4 cellular contexts compared by ENCODE assay signal in the genomic region with DNA sequence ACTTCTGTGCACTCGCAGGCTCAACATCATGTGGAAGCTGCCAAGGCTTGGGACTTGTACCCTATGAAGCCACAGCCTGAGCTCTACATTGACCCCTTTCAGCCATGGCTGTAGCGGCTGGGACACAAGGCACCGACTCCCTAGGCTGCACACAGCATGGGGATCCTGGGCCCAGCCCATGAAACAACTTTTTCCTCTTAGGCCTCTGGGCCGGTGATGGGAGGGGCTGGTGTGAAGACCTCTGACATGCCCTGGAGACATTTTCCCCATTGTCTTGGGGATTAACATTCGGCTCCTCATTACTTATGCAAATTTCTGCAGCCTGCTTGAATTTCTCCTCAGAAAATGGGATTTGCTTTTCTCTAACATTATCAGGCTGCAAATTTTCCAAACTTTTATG. TPM values are rescaled to one million over a fixed set of nuclear protein-coding genes. Genes with fewer than 3 reads are reported as not detected.
DNase-seq lines count a peak whose midpoint lies in the region; TF ChIP-seq lines count a peak whose summit lies in the region.
"Not testable (repeated sequence)": the region's sequence is repeated elsewhere in the genome, so short reads cannot be mapped to it uniquely, and the experiment has no call there.

No MANE protein-coding gene starts in this region.

- not testable (repeated sequence) for H2BK15ac ChIP-seq in mesendoderm (replicated peaks; ENCODE audit: low read depth)

- H3K18ac ChIP-seq in mesendoderm (ENCODE audit: low read length) = not testable (repeated sequence)

- H3K79me2 ChIP-seq in mesendoderm (ENCODE audit: control insufficient read depth, insufficient read depth, low read length) = not testable (repeated sequence)

- not testable (repeated sequence) for H3K27ac Mint-ChIP-seq in endodermal cell

- H3K23ac ChIP-seq in mesendoderm (ENCODE audit: low read length) = not testable (repeated sequence)

- peak; percentile 53 for DNase-seq in ELF-1 (ENCODE audit: low read depth, low spot score)
- peak; percentile 1 for DNase-seq in NT2/D1 (ENCODE audit: low read depth, low spot score)
- peak; percentile 48 for DNase-seq in endodermal cell
- DNase-seq in mesendoderm = peak; percentile 37

- not testable (repeated sequence) for H3K27ac ChIP-seq in endodermal cell (ENCODE audit: low read depth, low read length); mesendoderm (ENCODE audit: low read depth, low read length)

- peaks cover 59% of the 10 kb centered on the region for H3K9me3 Mint-ChIP-seq in endodermal cell

- not testable (repeated sequence) for H3K4ac ChIP-seq in mesendoderm (ENCODE audit: low read depth, low read length)

- not testable (repeated sequence) for H3K4me1 ChIP-seq in NT2/D1 (ENCODE audit: insufficient read depth, insufficient read length); endodermal cell (ENCODE audit: control insufficient read depth, insufficient read depth, low read length); mesendoderm (ENCODE audit: control insufficient read depth, low read depth, low read length)

- not testable (repeated sequence) for H3K9ac ChIP-seq in NT2/D1 (ENCODE audit: insufficient read length, low read depth); endodermal cell (ENCODE audit: extremely low read depth, low read length, poor library complexity, severe bottlenecking); mesendoderm (ENCODE audit: low read length)

- H2BK120ac ChIP-seq in mesendoderm (ENCODE audit: low read depth, low read length) = not testable (repeated sequence)

- H2BK5ac ChIP-seq in mesendoderm (ENCODE audit: low read length) = not testable (repeated sequence)

- WGBS in endodermal cell (ENCODE audit: insufficient coverage in 1 of 2, insufficient read length in 1 of 2), 2 experiments = 84% methylated on average over 5 of the region's 5 CpGs; no CpG with 5 or more reads in 1 of the 2 experiments
- WGBS in mesendoderm (ENCODE audit: extremely low coverage, insufficient coverage, low lambda C conversion rate) = no CpG with 5 or more reads among the region's 5 CpGs

- H3K27me3 Mint-ChIP-seq in endodermal cell (ENCODE audit: insufficient read depth) = peaks cover 18% of the 10 kb centered on the region

- H3K4me2 ChIP-seq in mesendoderm (ENCODE audit: low read length) = not testable (repeated sequence)

- not testable (repeated sequence) for TF ChIP-seq CTCF in endodermal cell (conservative IDR thresholded peaks at IDR 0.05)

- not testable (repeated sequence) for H4K8ac ChIP-seq in mesendoderm (ENCODE audit: low read depth, low read length)

- not testable (repeated sequence) for H4K5ac ChIP-seq in mesendoderm (ENCODE audit: low read length)

- not testable (repeated sequence) for H3K36me3 ChIP-seq in NT2/D1 (ENCODE audit: insufficient read depth, insufficient read length, low read length); endodermal cell (ENCODE audit: control insufficient read depth, insufficient read depth, low read length); mesendoderm (ENCODE audit: control insufficient read depth, insufficient read depth, low read length)

- not testable (repeated sequence) for H3K36me3 Mint-ChIP-seq in endodermal cell (ENCODE audit: low read depth)

- H2AK5ac ChIP-seq in mesendoderm (ENCODE audit: low read length) = not testable (repeated sequence)

- H3K4me1 Mint-ChIP-seq in endodermal cell = not testable (repeated sequence)

- H3K27me3 ChIP-seq in NT2/D1 (ENCODE audit: insufficient read depth, insufficient read length); endodermal cell (ENCODE audit: control insufficient read depth, insufficient read depth, low read length, poor library complexity, severe bottlenecking); mesendoderm (ENCODE audit: insufficient read depth, low read length, poor library complexity): not testable (repeated sequence)

- H3K4me3 ChIP-seq in NT2/D1 (ENCODE audit: insufficient read length, low read depth); endodermal cell (ENCODE audit: low read length); mesendoderm (ENCODE audit: low read length): not testable (repeated sequence)

- H3K56ac ChIP-seq in mesendoderm (ENCODE audit: low read length) = not testable (repeated sequence)

- not testable (repeated sequence) for H3K9me3 ChIP-seq in NT2/D1 (ENCODE audit: insufficient read depth, low read length); endodermal cell (ENCODE audit: control insufficient read depth, low read length)

- not testable (repeated sequence) for H3K79me1 ChIP-seq in mesendoderm (ENCODE audit: low read length)

- H3K4me3 Mint-ChIP-seq in endodermal cell = not testable (repeated sequence)

RNA-seq across cellular contexts. Expression of gene F8A1, which starts 38.6 kb away (rescaled TPM):
- 10 to 100 TPM; 23.2 to 27.7 TPM for total RNA-seq in endodermal cell
- 17.6 TPM for polyA plus RNA-seq in endodermal cell (2013, experiment 1 of 2)
- polyA plus RNA-seq in endodermal cell (2013, experiment 2 of 2) = 16.6 TPM
- polyA plus RNA-seq in mesendoderm (2013, experiment 1 of 2) = 33.4 TPM
- polyA plus RNA-seq in mesendoderm (2013, experiment 2 of 2) = 33.1 TPM

Comparison
In these comparisons a context has a peak if more than half of its experiments do, and no peak if none do; other contexts are left out.
1. DNase-seq: peak in every context shown above with its lines; median percentile 53 in ELF-1; 48 in endodermal cell; 37 in mesendoderm; 1 in NT2/D1.